ENCODE assay signal across 8 cellular contexts in the genomic region with DNA sequence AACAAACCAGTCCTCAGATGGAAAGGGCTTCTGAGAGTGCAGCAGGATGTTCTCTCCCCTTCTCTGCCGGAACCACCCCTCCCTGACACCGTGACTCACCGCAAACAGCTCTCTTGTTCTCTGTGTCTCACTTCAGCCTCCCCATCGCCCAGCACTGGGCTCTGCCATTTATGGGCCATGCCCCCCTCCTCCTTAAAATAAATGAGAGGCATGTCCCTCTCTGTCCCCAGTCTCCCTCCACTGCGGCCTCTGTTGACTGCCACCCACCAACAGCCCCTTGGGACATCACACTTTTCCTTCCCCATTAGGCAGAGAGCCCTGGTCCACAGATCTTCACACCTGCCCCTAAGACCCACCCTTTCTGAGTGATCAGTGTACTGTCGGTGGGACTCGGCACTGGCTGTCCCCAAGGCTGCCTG. TPM values are rescaled to one million over a fixed set of nuclear protein-coding genes. Genes with fewer than 3 reads are reported as not detected.
A peak's percentile ranks its signal among the peaks of the same experiment; 100 is the strongest.
DNase-seq lines count a peak whose midpoint lies in the region; ATAC-seq, FAIRE-seq and TF ChIP-seq lines count a peak whose summit lies in the region.

No MANE protein-coding gene starts in this region.

- in situ Hi-C loops in HepG2 (cut with HindIII; ENCODE audit: extremely low pct_ligation_motif_present, low pct_unique_long_range_greater_than_20kb) = no loop called here

- FAIRE-seq in HepG2 (lab: Jason Lieb, UNC) = peak; percentile 30

- BruUV-seq in HepG2 (replicated peaks; lab: Mats Ljungman, UMichigan) = no TSS peak

- H3K4me1 Mint-ChIP-seq in T-cell = peaks cover 58 to 61% (median 59%) of the 10 kb centered on the region in 3 donors

- H3K27me3 ChIP-seq in HepG2 (ENCODE audit: control insufficient read depth in 1 of 2, insufficient read depth in 2 of 2, low read length in 2 of 2) = no peaks in the 10 kb centered on the region

- H3K9me3 ChIP-seq in HepG2 (ENCODE audit: low read length) = no peaks in the 10 kb centered on the region

- no peaks in the 10 kb centered on the region for H3K36me3 ChIP-seq in HepG2 (replicated peaks in 1 of 2; ENCODE audit: control insufficient read depth in 1 of 2, insufficient read depth in 2 of 2, low read length in 2 of 2)

- POLR2A ChIA-PET in T-cell (lab: Charles Lee) (no interaction called here), HepG2 (lab: Yijun Ruan, JAX) (interaction anchor here (1.0 kb wide), 1 partner anchor 83 kb away, joined by 3 read pairs; a partner anchor contains a TSS)

- H3K79me2 ChIP-seq in HepG2 (ENCODE audit: insufficient read depth, low read length) = no peaks in the 10 kb centered on the region

- intact Hi-C loops in HepG2 (cut with micrococcal nuclease; ENCODE audit: unreplicated experiment) = no loop called here

- TF ChIP-seq EP300 in HepG2 (IDR thresholded peaks at IDR 0.05; ENCODE audit: low read depth in 2 of 2, low read length in 2 of 2) (no peak), HepG2 (CRISPR knock-in tag; IDR thresholded peaks at IDR 0.05; ENCODE audit: borderline replicate concordance) (no peak)

- H3K9ac ChIP-seq in HepG2 (ENCODE audit: insufficient read depth, low read depth, low read length) = no peak overlapping the region

- TF ChIP-seq RAD21 in HepG2 (CRISPR knock-in tag; IDR thresholded peaks at IDR 0.05) = no peak

- H2AFZ ChIP-seq in HepG2 (ENCODE audit: low read length) = no peak overlapping the region

- no peak for TF ChIP-seq POLR2A in HepG2 (IDR thresholded peaks at IDR 0.05; ENCODE audit: insufficient read depth in 1 of 2, low read depth in 2 of 2, low read length in 2 of 2)

- WGBS in HepG2 (ENCODE audit: low lambda C conversion rate) = 2% methylated on average over 7 of the region's 7 CpGs

- no peaks in the 10 kb centered on the region for H3K9me3 Mint-ChIP-seq in T-cell

- ATAC-seq in GM18867 (IDR thresholded peaks at IDR 0.05; ENCODE audit: unreplicated experiment) = peak; percentile 60
- ATAC-seq in HG03039 (IDR thresholded peaks at IDR 0.05; ENCODE audit: unreplicated experiment) = peak; percentile 48
- peak; percentile 84 to 94 (median 88) for ATAC-seq in T-cell (replicated peaks in 1 of 4)
- ATAC-seq in HepG2 = peak; percentile 50

- DNase-seq in T-cell (peak; percentile 48 to 77 (median 66)), amniotic epithelial cell (ENCODE audit: low read depth) (peak; percentile 72), HepG2 (ENCODE audit: low spot score) (peak; percentile 59), SIG-M5 (lab: John Stamatoyannopoulos, UW) (no peak), NCI-H1092 (lab: John Stamatoyannopoulos, UW) (no peak)
- DNase-seq in stimulated activated CD8-positive, alpha-beta memory T cell treated with anti-CD3 and anti-CD28 coated beads, Interleukin-2, amount 100 ng/mL, for 1 hour (ENCODE audit: low read depth in 2 of 2) = peak; percentile 55 to 59

- H3K4me3 Mint-ChIP-seq in T-cell = peak overlapping the region; percentile 54 to 85 (median 67)

- no peak overlapping the region for H3K4me3 ChIP-seq in HepG2 (replicated peaks in 1 of 3; ENCODE audit: insufficient read depth in 1 of 3, low read depth in 2 of 3, low read length in 3 of 3)

- peak overlapping the region; percentile 98 to 99 for H3K27ac Mint-ChIP-seq in T-cell

- no peaks in the 10 kb centered on the region for H4K20me1 ChIP-seq in HepG2 (ENCODE audit: insufficient read depth, low read length)

- TF ChIP-seq CTCF in HepG2 (CRISPR knock-in tag; IDR thresholded peaks at IDR 0.05) = no peak

- H3K36me3 Mint-ChIP-seq in T-cell = peaks cover 5% of the 10 kb centered on the region

- H3K4me2 ChIP-seq in HepG2 (ENCODE audit: low read depth, low read length) = 0 out of 2 replicates have a peak overlapping the region, but pooled peaks have one; percentile 9

- no peak overlapping the region for H3K27ac ChIP-seq in HepG2 (ENCODE audit: extremely low read length, insufficient read depth, low read length)

- H3K4me1 ChIP-seq in HepG2 (ENCODE audit: insufficient read depth, low read length) = peaks cover 67% of the 10 kb centered on the region

- CTCF ChIA-PET in T-cell (lab: Charles Lee) = interaction anchor here in 1 of 2 donors (0.6 to 1.4 kb wide), 2 partner anchors 10 to 122 kb away, joined by 7 to 9 read pairs; no protein-coding TSS in a partner anchor
- CTCF ChIA-PET in HepG2 (lab: Yijun Ruan, JAX; ENCODE audit: low intra/inter-chr PET ratio, low total read pairs) = no interaction called here

- no peaks in the 10 kb centered on the region for H3K27me3 Mint-ChIP-seq in T-cell

RNA-seq across cellular contexts. Expression of a gene that starts 6.3 kb away (rescaled TPM):
- total RNA-seq in T-cell = 10 to 100 TPM in 1 of 5 donors, 1 to 10 TPM in 4; 6.1 to 11.2 (median 6.6) TPM
- total RNA-seq in HepG2 (2016; rRNA removed; fragmentation: Illumina TruSeq; extraction: Trizol) = 0.91 and 2.1 TPM in 2 replicates
- 0.71 TPM in 2 replicates for total RNA-seq in HepG2 (2016; cell fraction: cytosol; rRNA removed; fragmentation: Illumina TruSeq; extraction: Trizol; ENCODE audit: low read depth)
- 1.1 and 2.8 TPM in 2 replicates for total RNA-seq in HepG2 (2016; cell fraction: insoluble cytoplasmic fraction; rRNA removed; fragmentation: Illumina TruSeq; extraction: Trizol)
- total RNA-seq in HepG2 (2016; cell fraction: membrane; rRNA removed; fragmentation: Illumina TruSeq; extraction: Trizol) = 1.1 and 1.3 TPM in 2 replicates
- total RNA-seq in HepG2 (2016; cell fraction: nucleus; rRNA removed; fragmentation: Illumina TruSeq; extraction: Trizol) = 0.41 and 1.0 TPM in 2 replicates
- 2.7 and 2.8 TPM in 2 replicates for polyA plus RNA-seq in HepG2 (2011; rRNA removed)
- 2.3 and 3.2 TPM in 2 replicates for polyA plus RNA-seq in HepG2 (2011; cell fraction: cytosol; rRNA removed)
- polyA plus RNA-seq in HepG2 (2011; cell fraction: nucleus; rRNA removed) = 2.6 and 2.8 TPM in 2 replicates
- 0.34 and 1.0 TPM in 2 replicates for polyA plus RNA-seq in HepG2 (2012)
- 0.34 and 0.49 TPM in 2 replicates for polyA plus RNA-seq in HepG2 (2016; cell fraction: cytosol; fragmentation: Illumina TruSeq; extraction: Trizol; ENCODE audit: low read depth)
- 1.2 TPM in 2 replicates for polyA plus RNA-seq in HepG2 (2016; cell fraction: insoluble cytoplasmic fraction; fragmentation: Illumina TruSeq; extraction: Trizol; ENCODE audit: low read depth)
- 0.51 and 0.64 TPM in 2 replicates for polyA plus RNA-seq in HepG2 (2016; cell fraction: membrane; fragmentation: Illumina TruSeq; extraction: Trizol; ENCODE audit: low read depth)
- 1.7 and 2.5 TPM in 2 replicates for polyA plus RNA-seq in HepG2 (2016; cell fraction: nucleus; fragmentation: Illumina TruSeq; extraction: Trizol; ENCODE audit: insufficient read depth, low read depth)
- 2.1 and 2.5 TPM in 2 replicates for polyA minus RNA-seq in HepG2 (2011; rRNA and poly(A)+ RNA removed; ENCODE audit: low replicate concordance)
- 0.69 and 1.1 TPM in 2 replicates for polyA minus RNA-seq in HepG2 (2011; cell fraction: cytosol; rRNA and poly(A)+ RNA removed)
- 0.87 and 1.0 TPM in 2 replicates for polyA minus RNA-seq in HepG2 (2011; cell fraction: nucleus; rRNA and poly(A)+ RNA removed)

RNA-seq across cellular contexts. Expression of a gene that starts 12.3 kb away (rescaled TPM):
- total RNA-seq in T-cell (10 to 100 TPM in 1 of 5 donors, 1 to 10 TPM in 4; 1.5 to 10.2 (median 5.9) TPM), HepG2 (2016; rRNA removed; fragmentation: Illumina TruSeq; extraction: Trizol) (not detected in 2 replicates)
- total RNA-seq in HepG2 (2016; cell fraction: cytosol; rRNA removed; fragmentation: Illumina TruSeq; extraction: Trizol; ENCODE audit: low read depth) = not detected in 2 replicates
- not detected in 2 replicates for total RNA-seq in HepG2 (2016; cell fraction: insoluble cytoplasmic fraction; rRNA removed; fragmentation: Illumina TruSeq; extraction: Trizol)
- not detected in 2 replicates for total RNA-seq in HepG2 (2016; cell fraction: membrane; rRNA removed; fragmentation: Illumina TruSeq; extraction: Trizol)
- total RNA-seq in HepG2 (2016; cell fraction: nucleus; rRNA removed; fragmentation: Illumina TruSeq; extraction: Trizol) = not detected in 2 replicates
- 0.01 TPM in 1 of 2 replicates, not detected in the other for polyA plus RNA-seq in HepG2 (2011; rRNA removed)
- 0.03 TPM in 1 of 2 replicates, not detected in the other for polyA plus RNA-seq in HepG2 (2011; cell fraction: cytosol; rRNA removed)
- 0.06 TPM in 1 of 2 replicates, not detected in the other for polyA plus RNA-seq in HepG2 (2011; cell fraction: nucleus; rRNA removed)
- 0.27 and 0.35 TPM in 2 replicates for polyA plus RNA-seq in HepG2 (2012)
- polyA plus RNA-seq in HepG2 (2016; cell fraction: cytosol; fragmentation: Illumina TruSeq; extraction: Trizol; ENCODE audit: low read depth) = not detected in 2 replicates
- polyA plus RNA-seq in HepG2 (2016; cell fraction: insoluble cytoplasmic fraction; fragmentation: Illumina TruSeq; extraction: Trizol; ENCODE audit: low read depth) = not detected in 2 replicates
- polyA plus RNA-seq in HepG2 (2016; cell fraction: membrane; fragmentation: Illumina TruSeq; extraction: Trizol; ENCODE audit: low read depth) = not detected in 2 replicates
- not detected in 2 replicates for polyA plus RNA-seq in HepG2 (2016; cell fraction: nucleus; fragmentation: Illumina TruSeq; extraction: Trizol; ENCODE audit: insufficient read depth, low read depth)
- 0.12 TPM in 1 of 2 replicates, not detected in the other for polyA minus RNA-seq in HepG2 (2011; rRNA and poly(A)+ RNA removed; ENCODE audit: low replicate concordance)
- polyA minus RNA-seq in HepG2 (2011; cell fraction: cytosol; rRNA and poly(A)+ RNA removed) = not detected in 2 replicates
- not detected in 2 replicates for polyA minus RNA-seq in HepG2 (2011; cell fraction: nucleus; rRNA and poly(A)+ RNA removed)

RNA-seq across cellular contexts. Expression of a gene that starts 43.8 kb away (rescaled TPM):
- total RNA-seq in T-cell (1 to 10 TPM; 2.2 to 4.1 (median 3.1) TPM), HepG2 (2016; rRNA removed; fragmentation: Illumina TruSeq; extraction: Trizol) (52.7 and 55.5 TPM in 2 replicates)
- total RNA-seq in HepG2 (2016; cell fraction: cytosol; rRNA removed; fragmentation: Illumina TruSeq; extraction: Trizol; ENCODE audit: low read depth) = 23.8 and 26.8 TPM in 2 replicates
- 51.4 and 51.5 TPM in 2 replicates for total RNA-seq in HepG2 (2016; cell fraction: insoluble cytoplasmic fraction; rRNA removed; fragmentation: Illumina TruSeq; extraction: Trizol)
- 58.5 and 70.1 TPM in 2 replicates for total RNA-seq in HepG2 (2016; cell fraction: membrane; rRNA removed; fragmentation: Illumina TruSeq; extraction: Trizol)
- total RNA-seq in HepG2 (2016; cell fraction: nucleus; rRNA removed; fragmentation: Illumina TruSeq; extraction: Trizol) = 32.8 and 34.6 TPM in 2 replicates
- 70.0 and 92.5 TPM in 2 replicates for polyA plus RNA-seq in HepG2 (2011; rRNA removed)
- polyA plus RNA-seq in HepG2 (2011; cell fraction: cytosol; rRNA removed) = 59.9 and 66.8 TPM in 2 replicates
- 136 and 138 TPM in 2 replicates for polyA plus RNA-seq in HepG2 (2011; cell fraction: nucleus; rRNA removed)
- polyA plus RNA-seq in HepG2 (2012) = 41.9 and 45.8 TPM in 2 replicates
- 31.1 and 35.0 TPM in 2 replicates for polyA plus RNA-seq in HepG2 (2016; cell fraction: cytosol; fragmentation: Illumina TruSeq; extraction: Trizol; ENCODE audit: low read depth)
- 59.2 and 63.5 TPM in 2 replicates for polyA plus RNA-seq in HepG2 (2016; cell fraction: insoluble cytoplasmic fraction; fragmentation: Illumina TruSeq; extraction: Trizol; ENCODE audit: low read depth)
- polyA plus RNA-seq in HepG2 (2016; cell fraction: membrane; fragmentation: Illumina TruSeq; extraction: Trizol; ENCODE audit: low read depth) = 57.7 and 60.6 TPM in 2 replicates
- polyA plus RNA-seq in HepG2 (2016; cell fraction: nucleus; fragmentation: Illumina TruSeq; extraction: Trizol; ENCODE audit: insufficient read depth, low read depth) = 72.2 and 73.9 TPM in 2 replicates
- polyA minus RNA-seq in HepG2 (2011; rRNA and poly(A)+ RNA removed; ENCODE audit: low replicate concordance) = 45.3 and 104 TPM in 2 replicates
- polyA minus RNA-seq in HepG2 (2011; cell fraction: cytosol; rRNA and poly(A)+ RNA removed) = 28.8 and 30.7 TPM in 2 replicates
- 20.1 and 26.6 TPM in 2 replicates for polyA minus RNA-seq in HepG2 (2011; cell fraction: nucleus; rRNA and poly(A)+ RNA removed)

Comparison
In these comparisons a context has a peak if more than half of its experiments do, and no peak if none do; other contexts are left out.
1. DNase-seq: peak in T-cell (34 of 34), amniotic epithelial cell (single experiment), HepG2 (single experiment) and stimulated activated CD8-positive, alpha-beta memory T cell treated with anti-CD3 and anti-CD28 coated beads, Interleukin-2, amount 100 ng/mL, for 1 hour (2 of 2); none in SIG-M5 (single experiment) and NCI-H1092 (single experiment).
2. RNA of a gene that starts 43.8 kb away (total RNA-seq): 23.8 to 70.1 TPM in HepG2; 2.2 to 4.1 TPM in T-cell; every median in the first group is over 4 times any median in the second.
3. Peak in every context shown above with its lines, with median percentiles within 50 percentile points of each other: ATAC-seq.